In genomic region chr5:69166686-69167487, GRCh38 we compare ENCODE assay signal across 8 cellular contexts. TPM values are rescaled to one million over a fixed set of nuclear protein-coding genes. Genes with fewer than 3 reads are reported as not detected.
DNase-seq lines count a peak whose midpoint lies in the region; ATAC-seq and TF ChIP-seq lines count a peak whose summit lies in the region.

Gene CCNB1 (plus strand): TSS chr5:69167150. CDS start chr5:69167263, 113 bp downstream.

- intact Hi-C loops in dendritic cell treated with granulocyte-macrophage colony-stimulating factor and Interleukin-4, amounts not matched to agents 40 ng/mL and 50 ng/mL, for 4 days (cut with micrococcal nuclease), result loop anchor here (1.0 to 5.0 kb wide), 5 partner anchors 22 to 72 kb away; partner anchors contain the start of genes CDK7, CENPH and SLC30A5
- intact Hi-C loops in left lung (cut with DNase I), result no loop called here

- H3K27me3 ChIP-seq in left lung, result no peaks in the 10 kb centered on the region

- H3K36me3 Mint-ChIP-seq in dendritic cell treated with granulocyte-macrophage colony-stimulating factor and Interleukin-4, amounts not matched to agents 40 ng/mL and 50 ng/mL, for 4 days (ENCODE audit: low read depth), result peaks cover 20% of the 10 kb centered on the region

- H3K4me3 ChIP-seq in left lung, result peak within 1 kb of the TSS; percentile 63 to 82

- ATAC-seq in GM19397 (IDR thresholded peaks at IDR 0.05; ENCODE audit: unreplicated experiment), result peak; percentile 99
- peak; percentile 95 for ATAC-seq in HG03565 (IDR thresholded peaks at IDR 0.05; ENCODE audit: unreplicated experiment)
- ATAC-seq in left lung, result peak; percentile 100

- H3K27ac Mint-ChIP-seq in dendritic cell treated with granulocyte-macrophage colony-stimulating factor and Interleukin-4, amounts not matched to agents 40 ng/mL and 50 ng/mL, for 4 days, result peak within 1 kb of the TSS; percentile 85

- H3K4me3 Mint-ChIP-seq in dendritic cell treated with granulocyte-macrophage colony-stimulating factor and Interleukin-4, amounts not matched to agents 40 ng/mL and 50 ng/mL, for 4 days, result peak within 1 kb of the TSS; percentile 92

- H3K9me3 ChIP-seq in left lung, result no peaks in the 10 kb centered on the region

- H3K36me3 ChIP-seq in left lung, result peaks cover 0 to 4% of the 10 kb centered on the region in 2 donors

- peaks cover 31% of the 10 kb centered on the region for H3K4me1 Mint-ChIP-seq in dendritic cell treated with granulocyte-macrophage colony-stimulating factor and Interleukin-4, amounts not matched to agents 40 ng/mL and 50 ng/mL, for 4 days (ENCODE audit: low read depth)

- peaks cover 0 to 17% of the 10 kb centered on the region in 2 donors for H3K4me1 ChIP-seq in left lung

- TF ChIP-seq CTCF in left lung (IDR thresholded peaks at IDR 0.05), result no peak

- H3K27me3 Mint-ChIP-seq in dendritic cell treated with granulocyte-macrophage colony-stimulating factor and Interleukin-4, amounts not matched to agents 40 ng/mL and 50 ng/mL, for 4 days, result no peaks in the 10 kb centered on the region

- H3K27ac ChIP-seq in left lung, result peak within 1 kb of the TSS in 1 of 2 donors; percentile 69

- H3K9me3 Mint-ChIP-seq in dendritic cell treated with granulocyte-macrophage colony-stimulating factor and Interleukin-4, amounts not matched to agents 40 ng/mL and 50 ng/mL, for 4 days, result no peaks in the 10 kb centered on the region

- DNase-seq in CD1c-positive myeloid dendritic cell (ENCODE audit: extremely low spot score), result peak; percentile 99
- peak; percentile 98 for DNase-seq in NCI-H748 treated with DMSO at 0.1 percent for 48 hours (lab: John Stamatoyannopoulos, UW)
- peak; percentile 96 for DNase-seq in activated CD4-positive, alpha-beta T cell treated with anti-CD3 and anti-CD28 coated beads, Interleukin-2, amount 50 U/mL, for 1 hour
- DNase-seq in left lung, result peak; percentile 99 to 100
- DNase-seq in stimulated activated CD4-positive, alpha-beta T cell treated with anti-CD3 and anti-CD28 coated beads, Interleukin-2, amount 100 ng/mL, for 4 hours (ENCODE audit: low read depth), result peak; percentile 95

RNA-seq across cellular contexts. Expression of gene CCNB1, which starts in this region (rescaled TPM):
- 10 to 100 TPM in 1 of 2 donors, 1 to 10 TPM in 1; 8.9 to 30.0 TPM for total RNA-seq in left lung
